ENCODE assay signal across 8 cellular contexts in genomic region chr2:207503234-207503633, GRCh38. TPM values are rescaled to one million over a fixed set of nuclear protein-coding genes. Genes with fewer than 3 reads are reported as not detected.
DNase-seq lines count a peak whose midpoint lies in the region; ATAC-seq, FAIRE-seq and TF ChIP-seq lines count a peak whose summit lies in the region.

No MANE protein-coding gene starts in this region.

- DNase-seq in GM12878 (ENCODE audit: low read depth, low spot score) (no peak), skeletal muscle cell (ENCODE audit: low read depth) (peak; percentile 79), NCI-H2171 treated with DMSO at 0.1 percent for 48 hours (lab: John Stamatoyannopoulos, UW) (no peak), NCI-H748 treated with DMSO at 0.1 percent for 48 hours (lab: John Stamatoyannopoulos, UW) (no peak), HFFc6 (no peak)
- DNase-seq in effector CD8-positive, alpha-beta T cell (lab: John Stamatoyannopoulos, UW) = no peak

- H3K79me2 ChIP-seq in GM12878 (ENCODE audit: control insufficient read depth, insufficient read depth, low read length) = no peaks in the 10 kb centered on the region

- no peaks in the 10 kb centered on the region for H3K27me3 Mint-ChIP-seq in HFFc6 (ENCODE audit: insufficient read depth)

- no peak for FAIRE-seq in GM12878 (lab: Jason Lieb, UNC)

- ATAC-seq in GM19035 (IDR thresholded peaks at IDR 0.05; ENCODE audit: unreplicated experiment) (peak; percentile 63), HG02943 (IDR thresholded peaks at IDR 0.05; ENCODE audit: low read depth, unreplicated experiment) (peak; percentile 71), GM12878 (peak; percentile 90)

- POLR2A ChIA-PET in GM12878 (lab: Charles Lee) = interaction anchor here (0.6 to 8.2 kb wide), 11 partner anchors 12 to 165 kb away, joined by 3 to 90 read pairs (median 3); partner anchors contain the start of genes CREB1 and METTL21A

- in situ Hi-C loops in GM12878 (cut with MboI) = no loop called here

- peaks cover 58% of the 10 kb centered on the region for H3K4me1 Mint-ChIP-seq in HFFc6 (ENCODE audit: low read depth)

- H3K27ac ChIP-seq in GM12878 (ENCODE audit: control insufficient read depth, insufficient read depth) = peak overlapping the region; percentile 3; the same call in 1 of the 2 replicates

- no peaks in the 10 kb centered on the region for H4K20me1 ChIP-seq in GM12878 (ENCODE audit: control insufficient read depth, insufficient read depth)

- H3K4me2 ChIP-seq in GM12878 (ENCODE audit: control insufficient read depth, insufficient read depth) = peak overlapping the region; percentile 43; the same call in 1 of the 2 replicates

- CTCF ChIA-PET in GM12878 (lab: Yijun Ruan, JAX) = interaction anchor here (0.6 to 4.6 kb wide), 12 partner anchors 9 to 1254 kb away, joined by 3 to 42 read pairs (median 4); partner anchors contain the start of genes CREB1 and METTL21A

- no peaks in the 10 kb centered on the region for H3K27me3 ChIP-seq in GM12878 (replicated peaks in 1 of 2; ENCODE audit: control insufficient read depth in 2 of 2, insufficient read depth in 2 of 2, low read length in 1 of 2)

- no peaks in the 10 kb centered on the region for H3K9me3 Mint-ChIP-seq in HFFc6

- intact Hi-C loops in GM12878 (cut with micrococcal nuclease; ENCODE audit: unreplicated experiment) = loop anchor here (2.0 kb wide), 1 partner anchor 26 kb away; the partner anchor contains the start of gene CREB1

- no peak overlapping the region for H3K4me3 Mint-ChIP-seq in HFFc6

- no TSS peak for BruUV-seq in GM12878 (replicated peaks; lab: Mats Ljungman, UMichigan)

- SMC1A ChIA-PET in GM12878 (lab: Charles Lee; ENCODE audit: uncharacterized antibody, unreplicated experiment) = interaction anchor here (0.7 to 9.8 kb wide), 18 partner anchors 8 to 361 kb away, joined by 3 to 170 read pairs (median 4); partner anchors contain the start of genes CREB1 and METTL21A

- H3K36me3 Mint-ChIP-seq in HFFc6 (ENCODE audit: low read depth) = no peaks in the 10 kb centered on the region

- peaks cover 33% of the 10 kb centered on the region for H3K4me1 ChIP-seq in GM12878 (ENCODE audit: control insufficient read depth, insufficient read depth, low read length)

- no peaks in the 10 kb centered on the region for H3K9me3 ChIP-seq in GM12878 (replicated peaks; ENCODE audit: control insufficient read depth, insufficient read depth, low read length)

- TF ChIP-seq RAD21 in GM12878 (IDR thresholded peaks at IDR 0.05; ENCODE audit: insufficient read depth, low read depth, low read length) = no peak

- peak overlapping the region; percentile 52 for H2AFZ ChIP-seq in GM12878 (ENCODE audit: control insufficient read depth, low read depth, low read length)

- TF ChIP-seq EP300 in GM12878 (IDR thresholded peaks at IDR 0.05; ENCODE audit: borderline replicate concordance in 1 of 2, control insufficient read depth in 1 of 2, low read depth in 2 of 2, low read length in 2 of 2) = no peak

- H3K4me3 ChIP-seq in GM12878 (no peak overlapping the region), skeletal muscle cell (ENCODE audit: low read depth, low read length) (no peak overlapping the region)

- RAD21 ChIA-PET in GM12878 (lab: Charles Lee; ENCODE audit: unreplicated experiment) = interaction anchor here (1.1 to 5.0 kb wide), 8 partner anchors 11 to 164 kb away, joined by 3 to 90 read pairs (median 6); partner anchors contain the start of genes CREB1 and METTL21A

- WGBS in GM12878 (ENCODE audit: insufficient coverage, insufficient replicate concordance, low lambda C conversion rate, missing lambda C conversion rate) = 9% methylated on average over 5 of the region's 5 CpGs

- no peak for TF ChIP-seq CTCF in GM12878 (IDR thresholded peaks at IDR 0.05 in 2 of 3, conservative IDR thresholded peaks at IDR 0.05 in 1 of 3; ENCODE audit: control insufficient read depth in 2 of 3, extremely low read depth in 1 of 3, insufficient read depth in 1 of 3, low read depth in 3 of 3, low read length in 3 of 3)
- no peak for TF ChIP-seq CTCF in HFFc6 (IDR thresholded peaks at IDR 0.05)

- H3K9ac ChIP-seq in GM12878 (ENCODE audit: control insufficient read depth, insufficient read depth, low read length) = no peak overlapping the region

- H3K36me3 ChIP-seq in GM12878 (ENCODE audit: control insufficient read depth in 2 of 2, insufficient read depth in 2 of 2, low read length in 1 of 2) = no peaks in the 10 kb centered on the region

- TF ChIP-seq POLR2A in GM12878 (IDR thresholded peaks at IDR 0.05; ENCODE audit: low read depth, low read length) = no peak

- H3K27ac Mint-ChIP-seq in HFFc6 = no peak overlapping the region

TF ChIP-seq in GM12878, 131 proteins besides CTCF, POLR2A, EP300 and RAD21 (continues in another document):
- TF ChIP-seq E2F4 (IDR thresholded peaks at IDR 0.05; ENCODE audit: low read depth, low read length) (no peak), RFX5 (IDR thresholded peaks at IDR 0.05; ENCODE audit: low read depth, low read length) (no peak), RELB (IDR thresholded peaks at IDR 0.05; ENCODE audit: low read depth) (no peak), BHLHE40 (IDR thresholded peaks at IDR 0.05; ENCODE audit: borderline replicate concordance in 1 of 2, low read depth in 2 of 2, low read length in 1 of 2) (no peak; a peak in 1 of 4 replicates), MTA3 (IDR thresholded peaks at IDR 0.05; ENCODE audit: borderline replicate concordance, low read length) (no peak), SUPT20H (IDR thresholded peaks at IDR 0.05; ENCODE audit: borderline replicate concordance, control insufficient read depth, low read depth, low read length) (no peak), DPF2 (IDR thresholded peaks at IDR 0.05) (0 out of 2 replicates have a peak, but pooled peaks have one; percentile 15), ZSCAN29 (IDR thresholded peaks at IDR 0.05) (no peak), MXI1 (IDR thresholded peaks at IDR 0.05; ENCODE audit: low read depth, low read length) (no peak), RAD51 (IDR thresholded peaks at IDR 0.05) (peak; percentile 58; the same call in 1 of the 2 replicates), KDM1A (IDR thresholded peaks at IDR 0.05; ENCODE audit: borderline replicate concordance) (no peak), KAT2A (conservative IDR thresholded peaks at IDR 0.05; ENCODE audit: control insufficient read depth, low read depth, low read length) (no peak), JUND (IDR thresholded peaks at IDR 0.05; ENCODE audit: low read depth, low read length) (no peak), MLLT1 (IDR thresholded peaks at IDR 0.05) (no peak), SMC3 (IDR thresholded peaks at IDR 0.05; ENCODE audit: borderline replicate concordance, low read length) (no peak)

RNA-seq across cellular contexts. Expression of gene CREB1, which starts 26.5 kb away (rescaled TPM):
- 160 and 164 TPM in 2 replicates for total RNA-seq in GM12878 (2013; cell fraction: nucleolus; rRNA removed)
- total RNA-seq in GM12878 (2014; rRNA removed) (40.4 and 40.8 TPM in 2 replicates), GM12878 (2014; rRNA removed; fragmentation: Illumina TruSeq; extraction: Trizol) (35.7 and 36.0 TPM in 2 replicates), GM12878 (2021) (66.8 and 69.7 TPM in 2 replicates)
- 13.7 TPM for polyA plus RNA-seq in GM12878 (2011; ENCODE audit: low read depth)
- polyA plus RNA-seq in GM12878 (2011; rRNA removed) (58.1 and 76.9 TPM in 2 replicates), GM12878 (2014; fragmentation: Illumina TruSeq; extraction: Trizol) (63.5 and 76.6 TPM in 2 replicates), GM12878 (2014; fragmentation: Nextera tagmentation; extraction: Ambion mirVana) (10 to 100 TPM; 13.4 to 22.2 TPM), GM12878 (2014; rRNA removed) (33.2 and 35.5 TPM in 2 replicates), GM12878 (2016; fragmentation: Nextera tagmentation; extraction: Ambion mirVana) (10 to 100 TPM; 38.6 to 44.2 TPM)
- polyA plus RNA-seq in GM12878 (2011; cell fraction: cytosol; rRNA removed) = 46.3 and 65.0 TPM in 2 replicates
- polyA plus RNA-seq in GM12878 (2011; cell fraction: nucleus; rRNA removed) = 37.1 and 53.4 TPM in 2 replicates
- polyA plus RNA-seq in GM12878 (2012) = 22.2 and 23.7 TPM in 2 replicates
- 131 and 175 TPM in 2 replicates for polyA minus RNA-seq in GM12878 (2011; rRNA and poly(A)+ RNA removed)
- 35.4 and 42.6 TPM in 2 replicates for polyA minus RNA-seq in GM12878 (2011; cell fraction: cytosol; rRNA and poly(A)+ RNA removed)
- 56.5 and 67.9 TPM in 2 replicates for polyA minus RNA-seq in GM12878 (2011; cell fraction: nucleus; rRNA and poly(A)+ RNA removed)
- 10 to 100 TPM; 32.9 to 51.8 (median 48.9) TPM for total RNA-seq in HFFc6 (2021; fragmentation: NEBNext Ultra II Directional; extraction: Animal tissue kit (Norgen Biotek cat#: 25700))
